ENCODE assay signal across 26 cellular contexts in genomic region chr20:22827916-22828315, GRCh38.
DNase-seq lines count a peak whose midpoint lies in the region; ATAC-seq and TF ChIP-seq lines count a peak whose summit lies in the region.
"Had no signal": no experiment of that assay in that cellular context is flagged by ENCODE, and none has a peak within 500 bp of the region (broad histone marks: within the 10 kb centered on the region; RNA-seq: fewer than 3 reads in every experiment).

No MANE protein-coding gene starts in this region.

- H3K9me3 Mint-ChIP-seq in osteocyte (ENCODE audit: unreplicated experiment), result no peaks in the 10 kb centered on the region
- H3K9me3 Mint-ChIP-seq: CD8-positive, alpha-beta T cell had no signal

- peak; percentile 93 for ATAC-seq in RWPE2 (ENCODE audit: low read depth)
- peak; percentile 79 for ATAC-seq in foreskin keratinocyte
- no peak for ATAC-seq in GM21515 (IDR thresholded peaks at IDR 0.05; ENCODE audit: unreplicated experiment)
- ATAC-seq: CD8-positive, alpha-beta T cell; HepG2 had no signal

- H3K36me3 Mint-ChIP-seq in osteocyte (ENCODE audit: unreplicated experiment), result no peaks in the 10 kb centered on the region
- H3K36me3 Mint-ChIP-seq: CD8-positive, alpha-beta T cell had no signal

- H3K27ac ChIP-seq in RWPE2 (ENCODE audit: poor library complexity, severe bottlenecking) (peak overlapping the region; percentile 52), foreskin keratinocyte (no peak overlapping the region)
- H3K27ac ChIP-seq: C4-2B, PC-9, SK-N-MC had no signal

- H3K9me3 ChIP-seq in RWPE2 (ENCODE audit: severe bottlenecking) (no peaks in the 10 kb centered on the region), BE2C (no peaks in the 10 kb centered on the region; the same call in 1 of the 2 replicates)

- TF ChIP-seq CTCF in RWPE2 (IDR thresholded peaks at IDR 0.05; ENCODE audit: poor library complexity, severe bottlenecking) (no peak), foreskin keratinocyte (conservative IDR thresholded peaks at IDR 0.05) (no peak), osteocyte (IDR thresholded peaks at IDR 0.05) (no peak), BE2C (IDR thresholded peaks at IDR 0.05; ENCODE audit: low read depth, low read length) (no peak)

- H3K4me3 ChIP-seq in RWPE2 (ENCODE audit: severe bottlenecking) (no peak overlapping the region), BE2C (ENCODE audit: low read depth, low read length) (no peak overlapping the region)
- H3K4me3 ChIP-seq: PC-9, SK-N-MC had no signal

- H3K27ac Mint-ChIP-seq in osteocyte (ENCODE audit: unreplicated experiment), result no peak overlapping the region
- H3K27ac Mint-ChIP-seq: CD8-positive, alpha-beta T cell had no signal

- peaks cover 33% of the 10 kb centered on the region for H3K4me1 ChIP-seq in RWPE2 (ENCODE audit: insufficient read depth, poor library complexity, severe bottlenecking)
- H3K4me1 ChIP-seq in foreskin keratinocyte, result peaks cover 26% of the 10 kb centered on the region
- no peaks in the 10 kb centered on the region for H3K4me1 ChIP-seq in BE2C

- peaks cover 34% of the 10 kb centered on the region for H3K4me1 Mint-ChIP-seq in osteocyte (ENCODE audit: unreplicated experiment)

- no peaks in the 10 kb centered on the region for H3K27me3 Mint-ChIP-seq in osteocyte (ENCODE audit: unreplicated experiment)

- DNase-seq in RWPE2 (ENCODE audit: low spot score) (no peak), foreskin keratinocyte (peak; percentile 70 to 83), osteocyte (ENCODE audit: extremely low spot score, unreplicated experiment) (peak; percentile 57), BE2C (no peak), NCI-H146 (lab: John Stamatoyannopoulos, UW) (no peak), HK-2 (ENCODE audit: unreplicated experiment) (no peak)
- DNase-seq: CD8-positive, alpha-beta T cell; DMS 273 treated with DMSO at 0.1 percent for 48 hours; DMS79; GF-D8; Karpas-422; NCI-H1092 treated with DMSO at 0.1 percent for 48 hours; NCI-H1436; NCI-H1930; NCI-H2107; NCI-H446 treated with DMSO at 0.1 percent for 48 hours; NCI-H526; NCI-H82; NK-92 treated with Interleukin-12 subunit alpha and Interleukin-12 subunit beta, amount 100 ng/mL, for 24 hours; PC-9; RPMI8226; SHP77 treated with DMSO at 0.1 percent for 48 hours had no signal

- H3K27me3 ChIP-seq in RWPE2 (ENCODE audit: insufficient read depth, poor library complexity, severe bottlenecking) (no peaks in the 10 kb centered on the region), foreskin keratinocyte (no peaks in the 10 kb centered on the region), BE2C (no peaks in the 10 kb centered on the region)

- no peak overlapping the region for H3K4me3 Mint-ChIP-seq in osteocyte (ENCODE audit: unreplicated experiment)
- H3K4me3 Mint-ChIP-seq: CD8-positive, alpha-beta T cell had no signal

- no peaks in the 10 kb centered on the region for H3K36me3 ChIP-seq in RWPE2 (ENCODE audit: low read depth)
- H3K36me3 ChIP-seq in BE2C, result no peaks in the 10 kb centered on the region

Comparison
In these comparisons a context has a peak if more than half of its experiments do, and no peak if none do; other contexts are left out.
1. DNase-seq: peak in foreskin keratinocyte (2 of 2) and osteocyte (single experiment); none in RWPE2 (single experiment), BE2C (single experiment), NCI-H146 (single experiment) and HK-2 (single experiment).